ENCODE assay signal across 24 cellular contexts in genomic region chr11:78635814-78636506, GRCh38.
DNase-seq lines count a peak whose midpoint lies in the region; ATAC-seq and TF ChIP-seq lines count a peak whose summit lies in the region.
"Had no signal": no experiment of that assay in that cellular context is flagged by ENCODE, and none has a peak within 500 bp of the region (broad histone marks: within the 10 kb centered on the region; RNA-seq: fewer than 3 reads in every experiment).

No MANE protein-coding gene starts in this region.

- DNase-seq in CD1c-positive myeloid dendritic cell (ENCODE audit: extremely low spot score) (no peak), type B pancreatic cell (ENCODE audit: extremely low spot score, unreplicated experiment) (no peak)
- DNase-seq: activated effector memory CD4-positive, alpha-beta T cell treated with Interleukin-2 at 50 U/mL for 16 hours; amniotic stem cell; CD8-positive, alpha-beta T cell; DMS53; effector memory CD4-positive, alpha-beta T cell; KBM-7; left ventricle myocardium inferior; midbrain; NCI-H146; NCI-H69; ovary; SK-N-SH; spleen; stimulated activated CD4-positive, alpha-beta T cell treated with anti-CD3 and anti-CD28 coated beads, Interleukin-4, amount 100 ng/mL, for 1 hour; stimulated activated naive CD4-positive, alpha-beta T cell treated with Interleukin-2 at 50 U/mL for 16 hours had no signal

- no peaks in the 10 kb centered on the region for H3K27me3 Mint-ChIP-seq in T-helper 1 cell treated with Interleukin-12 subunit alpha and Interleukin-12 subunit beta and Interleukin-4 antibody, amounts not matched to agents 30 μg/mL and 1 μg/mL, for 36 hours (ENCODE audit: low read depth)
- H3K27me3 Mint-ChIP-seq in type B pancreatic cell: peaks cover 3% of the 10 kb centered on the region

- H3K9me3 Mint-ChIP-seq in T-helper 1 cell treated with Interleukin-12 subunit alpha and Interleukin-12 subunit beta and Interleukin-4 antibody, amounts not matched to agents 30 μg/mL and 1 μg/mL, for 36 hours: peaks cover 27% of the 10 kb centered on the region
- no peaks in the 10 kb centered on the region for H3K9me3 Mint-ChIP-seq in type B pancreatic cell
- H3K9me3 Mint-ChIP-seq: natural killer cell treated with Interleukin-12 subunit alpha and Interleukin-12 subunit beta and Interleukin-15 and Interleukin-18, amount 100 ng/mL, for 72 hours had no signal

- peak overlapping the region; percentile 23 for H3K4me3 Mint-ChIP-seq in T-helper 1 cell treated with Interleukin-12 subunit alpha and Interleukin-12 subunit beta and Interleukin-4 antibody, amounts not matched to agents 30 μg/mL and 1 μg/mL, for 36 hours
- H3K4me3 Mint-ChIP-seq in type B pancreatic cell: no peak overlapping the region
- H3K4me3 Mint-ChIP-seq: CD8-positive, alpha-beta T cell; natural killer cell treated with Interleukin-12 subunit alpha and Interleukin-12 subunit beta and Interleukin-15 and Interleukin-18, amount 100 ng/mL, for 72 hours had no signal

- H3K4me1 Mint-ChIP-seq in T-helper 1 cell treated with Interleukin-12 subunit alpha and Interleukin-12 subunit beta and Interleukin-4 antibody, amounts not matched to agents 30 μg/mL and 1 μg/mL, for 36 hours (ENCODE audit: low read depth): peaks cover 8% of the 10 kb centered on the region
- no peaks in the 10 kb centered on the region for H3K4me1 Mint-ChIP-seq in type B pancreatic cell (ENCODE audit: unreplicated experiment)

- ATAC-seq in GM18502 (IDR thresholded peaks at IDR 0.05; ENCODE audit: poor library complexity, unreplicated experiment) (peak; percentile 60), GM19351 (IDR thresholded peaks at IDR 0.05; ENCODE audit: unreplicated experiment) (peak; percentile 77), HG02884 (IDR thresholded peaks at IDR 0.05; ENCODE audit: unreplicated experiment) (peak; percentile 70), HG03025 (IDR thresholded peaks at IDR 0.05; ENCODE audit: low FRiP score, unreplicated experiment) (no peak), GM21825 (IDR thresholded peaks at IDR 0.05; ENCODE audit: unreplicated experiment) (no peak)
- ATAC-seq: CD8-positive, alpha-beta T cell; natural killer cell treated with Interleukin-12 subunit alpha and Interleukin-12 subunit beta and Interleukin-15 and Interleukin-18, amount 100 ng/mL, for 72 hours had no signal

- peaks cover 2% of the 10 kb centered on the region for H3K36me3 Mint-ChIP-seq in T-helper 1 cell treated with Interleukin-12 subunit alpha and Interleukin-12 subunit beta and Interleukin-4 antibody, amounts not matched to agents 30 μg/mL and 1 μg/mL, for 36 hours (ENCODE audit: low read depth)
- no peaks in the 10 kb centered on the region for H3K36me3 Mint-ChIP-seq in type B pancreatic cell

- H3K27ac Mint-ChIP-seq in T-helper 1 cell treated with Interleukin-12 subunit alpha and Interleukin-12 subunit beta and Interleukin-4 antibody, amounts not matched to agents 30 μg/mL and 1 μg/mL, for 36 hours: no peak overlapping the region
- H3K27ac Mint-ChIP-seq in type B pancreatic cell: no peak overlapping the region
- H3K27ac Mint-ChIP-seq: CD8-positive, alpha-beta T cell; natural killer cell treated with Interleukin-12 subunit alpha and Interleukin-12 subunit beta and Interleukin-15 and Interleukin-18, amount 100 ng/mL, for 72 hours had no signal

- no peak for TF ChIP-seq CTCF in type B pancreatic cell (conservative IDR thresholded peaks at IDR 0.05)

Comparison
In these comparisons a context has a peak if more than half of its experiments do, and no peak if none do; other contexts are left out.
1. ATAC-seq: peak in GM18502 (single experiment), GM19351 (single experiment) and HG02884 (single experiment); none in HG03025 (single experiment) and GM21825 (single experiment).